39 cellular contexts compared by ENCODE assay signal in genomic region chr16:79475841-79476240, GRCh38.
"Had no signal": no experiment of that assay in that cellular context is flagged by ENCODE, and none has a peak within 500 bp of the region (broad histone marks: within the 10 kb centered on the region; RNA-seq: fewer than 3 reads in every experiment).

No MANE protein-coding gene starts in this region.

- H3K27ac ChIP-seq: adrenal gland, ascending aorta, body of pancreas, brain microvascular endothelial cell, breast epithelium, cardiac muscle cell had no signal

- H3K9me3 ChIP-seq: adrenal gland, ascending aorta, body of pancreas, breast epithelium had no signal

- H3K4me1 Mint-ChIP-seq: activated naive CD4-positive, alpha-beta T cell treated with anti-CD3 and anti-CD28 coated beads, Interleukin-2, amount 10 ng/mL, durations not matched to agents 7 days and 5 days; activated naive CD4-positive, alpha-beta T cell treated with anti-CD3 and anti-CD28 coated beads, Interleukin-2, amount 50 U/mL, for 24 hours; activated naive CD8-positive, alpha-beta T cell treated with anti-CD3 and anti-CD28 coated beads for 36 hours; activated naive CD8-positive, alpha-beta T cell treated with anti-CD3 and anti-CD28 coated beads, Interleukin-2, amount 10 ng/mL, durations not matched to agents 7 days and 5 days; activated naive CD8-positive, alpha-beta T cell treated with anti-CD3 and anti-CD28 coated beads, Interleukin-2, amount 50 U/mL, for 24 hours; activated T-helper 17 cell treated with anti-CD3 and anti-CD28 coated beads, Interleukin-2, amount 50 U/mL, for 72 hours; brain; central memory CD8-positive, alpha-beta T cell had no signal

- FAIRE-seq: astrocyte, bronchial epithelial cell had no signal

- H3K9me3 Mint-ChIP-seq: activated naive CD4-positive, alpha-beta T cell treated with anti-CD3 and anti-CD28 coated beads for 36 hours; activated naive CD4-positive, alpha-beta T cell treated with anti-CD3 and anti-CD28 coated beads, Interleukin-2, amount 10 ng/mL, durations not matched to agents 7 days and 5 days; activated naive CD4-positive, alpha-beta T cell treated with anti-CD3 and anti-CD28 coated beads, Interleukin-2, amount 50 U/mL, for 24 hours; activated naive CD4-positive, alpha-beta T cell treated with anti-CD3 and anti-CD28 coated beads, Interleukin-2, amount 50 U/mL, for 72 hours; activated naive CD8-positive, alpha-beta T cell treated with anti-CD3 and anti-CD28 coated beads for 36 hours; activated naive CD8-positive, alpha-beta T cell treated with anti-CD3 and anti-CD28 coated beads, Interleukin-2, amount 10 ng/mL, durations not matched to agents 7 days and 5 days; activated naive CD8-positive, alpha-beta T cell treated with anti-CD3 and anti-CD28 coated beads, Interleukin-2, amount 50 U/mL, for 24 hours; activated T-cell treated with anti-CD3 and anti-CD28 coated beads, Interleukin-2, amount 50 U/mL, for 24 hours; activated T-cell treated with anti-CD3 and anti-CD28 coated beads, Interleukin-2, amount 50 U/mL, for 4 hours; activated T-cell treated with anti-CD3 and anti-CD28 coated beads, Interleukin-2, amount 50 U/mL, for 72 hours; activated T-helper 1 cell treated with anti-CD3 and anti-CD28 coated beads, Interleukin-12 subunit alpha, Interleukin-12 subunit beta, Interleukin-2, Interleukin-4 antibody, amounts not matched to agents 30 ng/mL and 10 ng/mL and 1 ng/mL, durations not matched to agents 14 hours and 24 hours and 36 hours; activated T-helper 2 cell treated with anti-CD3 and anti-CD28 coated beads, Interferon-gamma antibody, Interleukin-2, Interleukin-4, amounts not matched to agents 10 μg/mL and 5 μg/mL and 100 μg/mL, durations not matched to agents 14 hours and 24 hours and 36 hours; central memory CD8-positive, alpha-beta T cell had no signal

- H3K4me3 Mint-ChIP-seq: activated naive CD4-positive, alpha-beta T cell treated with anti-CD3 and anti-CD28 coated beads for 36 hours; activated naive CD4-positive, alpha-beta T cell treated with anti-CD3 and anti-CD28 coated beads, Interleukin-2, amount 10 ng/mL, durations not matched to agents 7 days and 5 days; activated naive CD4-positive, alpha-beta T cell treated with anti-CD3 and anti-CD28 coated beads, Interleukin-2, amount 50 U/mL, for 24 hours; activated naive CD8-positive, alpha-beta T cell; activated naive CD8-positive, alpha-beta T cell treated with anti-CD3 and anti-CD28 coated beads for 36 hours; activated naive CD8-positive, alpha-beta T cell treated with anti-CD3 and anti-CD28 coated beads, Interleukin-2, amount 10 ng/mL, durations not matched to agents 7 days and 5 days; activated naive CD8-positive, alpha-beta T cell treated with anti-CD3 and anti-CD28 coated beads, Interleukin-2, amount 50 U/mL, for 24 hours; activated T-cell treated with anti-CD3 and anti-CD28 coated beads, Interleukin-2, amount 50 U/mL, for 24 hours; activated T-cell treated with anti-CD3 and anti-CD28 coated beads, Interleukin-2, amount 50 U/mL, for 4 hours; activated T-cell treated with anti-CD3 and anti-CD28 coated beads, Interleukin-2, amount 50 U/mL, for 72 hours; activated T-helper 1 cell treated with anti-CD3 and anti-CD28 coated beads, Interleukin-12 subunit alpha, Interleukin-12 subunit beta, Interleukin-2, Interleukin-4 antibody, amounts not matched to agents 30 ng/mL and 10 ng/mL and 1 ng/mL, durations not matched to agents 14 hours and 24 hours and 36 hours; activated T-helper 17 cell treated with anti-CD3 and anti-CD28 coated beads, Interleukin-2, amount 50 U/mL, for 72 hours; brain; central memory CD8-positive, alpha-beta T cell had no signal

- H3K27me3 ChIP-seq: adrenal gland, ascending aorta, body of pancreas, brain microvascular endothelial cell, breast epithelium, cardiac muscle cell had no signal

- H3K36me3 Mint-ChIP-seq: activated naive CD4-positive, alpha-beta T cell treated with anti-CD3 and anti-CD28 coated beads, Interleukin-2, amount 10 ng/mL, durations not matched to agents 7 days and 5 days; activated naive CD4-positive, alpha-beta T cell treated with anti-CD3 and anti-CD28 coated beads, Interleukin-2, amount 50 U/mL, for 24 hours; activated naive CD4-positive, alpha-beta T cell treated with anti-CD3 and anti-CD28 coated beads, Interleukin-2, amount 50 U/mL, for 72 hours; activated naive CD8-positive, alpha-beta T cell; activated naive CD8-positive, alpha-beta T cell treated with anti-CD3 and anti-CD28 coated beads for 36 hours; activated naive CD8-positive, alpha-beta T cell treated with anti-CD3 and anti-CD28 coated beads, Interleukin-2, amount 10 ng/mL, durations not matched to agents 7 days and 5 days; brain had no signal

- H3K27me3 Mint-ChIP-seq: activated naive CD4-positive, alpha-beta T cell treated with anti-CD3 and anti-CD28 coated beads, Interleukin-2, amount 50 U/mL, for 24 hours; activated naive CD8-positive, alpha-beta T cell; activated naive CD8-positive, alpha-beta T cell treated with anti-CD3 and anti-CD28 coated beads for 36 hours; activated naive CD8-positive, alpha-beta T cell treated with anti-CD3 and anti-CD28 coated beads, Interleukin-2, amount 10 ng/mL, durations not matched to agents 7 days and 5 days; activated T-helper 17 cell treated with anti-CD3 and anti-CD28 coated beads, Interleukin-2, amount 50 U/mL, for 72 hours had no signal

- H3K4me1 ChIP-seq: adrenal gland, ascending aorta, body of pancreas, breast epithelium had no signal

- DNase-seq: activated effector memory CD4-positive, alpha-beta T cell treated with anti-CD3 and anti-CD28 coated beads, Interleukin-2, amount 50 U/mL, for 16 hours; activated effector memory CD4-positive, alpha-beta T cell treated with Interleukin-2 at 50 U/mL for 16 hours; activated gamma-delta T cell; activated gamma-delta T cell treated with Interleukin-2 at 50 U/mL for 16 hours; activated naive CD4-positive, alpha-beta T cell; activated naive CD4-positive, alpha-beta T cell treated with anti-CD3 and anti-CD28 coated beads for 36 hours; activated naive CD4-positive, alpha-beta T cell treated with anti-CD3 and anti-CD28 coated beads, Interleukin-2, amount 10 ng/mL, durations not matched to agents 7 days and 5 days; activated naive CD4-positive, alpha-beta T cell treated with anti-CD3 and anti-CD28 coated beads, Interleukin-2, amount 50 U/mL, for 16 hours; activated naive CD4-positive, alpha-beta T cell treated with Interleukin-2 at 50 U/mL for 16 hours; activated naive CD8-positive, alpha-beta T cell treated with anti-CD3 and anti-CD28 coated beads for 36 hours; activated naive CD8-positive, alpha-beta T cell treated with anti-CD3 and anti-CD28 coated beads, Interleukin-2, amount 10 ng/mL, durations not matched to agents 7 days and 5 days; activated naive CD8-positive, alpha-beta T cell treated with anti-CD3 and anti-CD28 coated beads, Interleukin-2, amount 50 U/mL, for 24 hours; activated T-cell treated with anti-CD3 and anti-CD28 coated beads, Interleukin-2, amount 50 U/mL, for 24 hours; activated T-cell treated with anti-CD3 and anti-CD28 coated beads, Interleukin-2, amount 50 U/mL, for 4 hours; activated T-cell treated with anti-CD3 and anti-CD28 coated beads, Interleukin-2, amount 50 U/mL, for 48 hours; activated T-cell treated with anti-CD3 and anti-CD28 coated beads, Interleukin-2, amount 50 U/mL, for 72 hours; adrenal gland; amniotic stem cell; amygdala; anterior cingulate cortex; aorta; body of pancreas; brain microvascular endothelial cell; caudate nucleus; central memory CD4-positive, alpha-beta T cell; cerebellar nuclear complex had no signal

- H3K4me3 ChIP-seq: adrenal gland, ascending aorta, body of pancreas, breast epithelium, cardiac muscle cell had no signal

- ATAC-seq: activated naive CD4-positive, alpha-beta T cell treated with anti-CD3 and anti-CD28 coated beads, Interleukin-2, amount 50 U/mL, for 72 hours; activated naive CD8-positive, alpha-beta T cell treated with anti-CD3 and anti-CD28 coated beads, Interleukin-2, amount 50 U/mL, for 24 hours; activated T-cell treated with anti-CD3 and anti-CD28 coated beads, Interleukin-2, amount 50 U/mL, for 4 hours; activated T-cell treated with anti-CD3 and anti-CD28 coated beads, Interleukin-2, amount 50 U/mL, for 72 hours; activated T-helper 17 cell treated with anti-CD3 and anti-CD28 coated beads, Interleukin-2, amount 50 U/mL, for 72 hours; body of pancreas had no signal

- H3K27ac Mint-ChIP-seq: activated naive CD4-positive, alpha-beta T cell treated with anti-CD3 and anti-CD28 coated beads for 36 hours; activated naive CD4-positive, alpha-beta T cell treated with anti-CD3 and anti-CD28 coated beads, Interleukin-2, amount 10 ng/mL, durations not matched to agents 7 days and 5 days; activated naive CD4-positive, alpha-beta T cell treated with anti-CD3 and anti-CD28 coated beads, Interleukin-2, amount 50 U/mL, for 24 hours; activated naive CD4-positive, alpha-beta T cell treated with anti-CD3 and anti-CD28 coated beads, Interleukin-2, amount 50 U/mL, for 72 hours; activated naive CD8-positive, alpha-beta T cell; activated naive CD8-positive, alpha-beta T cell treated with anti-CD3 and anti-CD28 coated beads for 36 hours; activated naive CD8-positive, alpha-beta T cell treated with anti-CD3 and anti-CD28 coated beads, Interleukin-2, amount 10 ng/mL, durations not matched to agents 7 days and 5 days; activated naive CD8-positive, alpha-beta T cell treated with anti-CD3 and anti-CD28 coated beads, Interleukin-2, amount 50 U/mL, for 24 hours; activated T-cell treated with anti-CD3 and anti-CD28 coated beads, Interleukin-2, amount 50 U/mL, for 24 hours; activated T-helper 1 cell treated with anti-CD3 and anti-CD28 coated beads, Interleukin-12 subunit alpha, Interleukin-12 subunit beta, Interleukin-2, Interleukin-4 antibody, amounts not matched to agents 30 ng/mL and 10 ng/mL and 1 ng/mL, durations not matched to agents 14 hours and 24 hours and 36 hours; activated T-helper 17 cell treated with anti-CD3 and anti-CD28 coated beads, Interleukin-2, amount 50 U/mL, for 72 hours; activated T-helper 2 cell treated with anti-CD3 and anti-CD28 coated beads, Interferon-gamma antibody, Interleukin-2, Interleukin-4, amounts not matched to agents 10 μg/mL and 5 μg/mL and 100 μg/mL, durations not matched to agents 14 hours and 24 hours and 36 hours; brain had no signal

- H3K36me3 ChIP-seq: adrenal gland, ascending aorta, brain microvascular endothelial cell, breast epithelium, cardiac muscle cell had no signal
